ENCODE assay signal across 26 cellular contexts in the genomic region with DNA sequence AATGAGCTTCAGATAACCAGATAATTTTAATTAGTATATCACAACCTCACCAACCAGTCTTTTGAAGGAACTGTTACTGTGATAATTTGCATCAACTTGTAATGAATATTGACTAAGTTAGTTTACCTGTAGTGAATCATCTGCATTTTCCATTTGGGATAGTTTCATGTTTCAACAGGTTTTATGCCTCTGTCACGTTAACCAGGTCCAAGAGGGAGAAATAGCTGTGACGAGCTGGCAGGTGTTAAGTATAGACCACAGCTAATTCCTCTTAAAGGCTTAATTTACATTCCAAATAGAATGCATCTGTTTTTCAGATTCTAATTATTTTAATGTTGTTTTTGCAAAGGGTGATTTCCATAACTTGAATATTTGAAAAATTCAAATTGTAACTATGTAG.
DNase-seq lines count a peak whose midpoint lies in the region; ATAC-seq and TF ChIP-seq lines count a peak whose summit lies in the region.
"Had no signal": no experiment of that assay in that cellular context is flagged by ENCODE, and none has a peak within 500 bp of the region (broad histone marks: within the 10 kb centered on the region; RNA-seq: fewer than 3 reads in every experiment).

No MANE protein-coding gene starts in this region.

- no peaks in the 10 kb centered on the region for H3K36me3 Mint-ChIP-seq in MCF 10A (ENCODE audit: insufficient read depth, unreplicated experiment)
- H3K36me3 Mint-ChIP-seq: activated naive CD8-positive, alpha-beta T cell treated with anti-CD3 and anti-CD28 coated beads, Interleukin-2, amount 10 ng/mL, durations not matched to agents 7 days and 5 days; memory B cell had no signal

- POLR2A ChIA-PET in MCF 10A (lab: Yijun Ruan, JAX): interaction anchor here (0.6 to 1.2 kb wide), 7 partner anchors 10 to 1875 kb away, joined by 3 to 4 read pairs (median 3); no protein-coding TSS in a partner anchor

- no peak overlapping the region for H3K27ac ChIP-seq in breast epithelium
- no peak overlapping the region for H3K27ac ChIP-seq in RWPE2 (ENCODE audit: poor library complexity, severe bottlenecking)
- H3K27ac ChIP-seq: ascending aorta, gastrocnemius medialis, hepatocyte, SK-N-MC, spleen had no signal

- no TSS peak for BruUV-seq in MCF 10A (replicated peaks; lab: Mats Ljungman, UMichigan)

- no peak overlapping the region for H3K4me3 ChIP-seq in breast epithelium
- H3K4me3 ChIP-seq in RWPE2 (ENCODE audit: severe bottlenecking): no peak overlapping the region
- H3K4me3 ChIP-seq: ascending aorta, gastrocnemius medialis, hepatocyte, SK-N-MC, spleen had no signal

- H3K4me1 Mint-ChIP-seq in MCF 10A (ENCODE audit: insufficient read depth, unreplicated experiment): no peaks in the 10 kb centered on the region
- H3K4me1 Mint-ChIP-seq: activated naive CD8-positive, alpha-beta T cell treated with anti-CD3 and anti-CD28 coated beads, Interleukin-2, amount 10 ng/mL, durations not matched to agents 7 days and 5 days; memory B cell had no signal

- DNase-seq in MCF 10A (ENCODE audit: unreplicated experiment) (peak; percentile 22), breast epithelium (ENCODE audit: low spot score in 2 of 2) (no peak), NCI-H2171 treated with DMSO at 0.1 percent for 48 hours (lab: John Stamatoyannopoulos, UW) (peak; percentile 78), RWPE2 (ENCODE audit: low spot score) (no peak), GM19240 (ENCODE audit: insufficient read length, low spot score) (no peak), T-helper 9 cell (no peak), iPS-NIHi11 (ENCODE audit: low spot score) (no peak)
- DNase-seq: ACHN; activated CD4-positive, CD25-positive, alpha-beta regulatory T cell treated with anti-CD3 and anti-CD28 coated beads, Interleukin-2, amount 50 U/mL, for 72 hours; activated CD8-positive, alpha-beta T cell treated with anti-CD3 and anti-CD28 coated beads for 36 hours; activated naive CD8-positive, alpha-beta T cell treated with anti-CD3 and anti-CD28 coated beads, Interleukin-2, amount 10 ng/mL, durations not matched to agents 7 days and 5 days; BE2C; caudate nucleus; gastrocnemius medialis; Kasumi-1; MV-4-11; NCI-H1930; NCI-H524 treated with DMSO at 0.1 percent for 48 hours; right cardiac atrium; spleen; trophoblast cell had no signal

- H3K9me3 ChIP-seq in breast epithelium: no peaks in the 10 kb centered on the region
- H3K9me3 ChIP-seq in RWPE2 (ENCODE audit: severe bottlenecking): no peaks in the 10 kb centered on the region
- H3K9me3 ChIP-seq: ascending aorta, BE2C, gastrocnemius medialis, spleen had no signal

- H3K4me3 Mint-ChIP-seq in MCF 10A (ENCODE audit: unreplicated experiment): no peak overlapping the region
- H3K4me3 Mint-ChIP-seq: activated CD8-positive, alpha-beta T cell treated with anti-CD3 and anti-CD28 coated beads for 36 hours; activated naive CD8-positive, alpha-beta T cell treated with anti-CD3 and anti-CD28 coated beads, Interleukin-2, amount 10 ng/mL, durations not matched to agents 7 days and 5 days; memory B cell had no signal

- intact Hi-C loops in MCF 10A (cut with micrococcal nuclease) (no loop called here), breast epithelium (cut with DNase I; ENCODE audit: low total_unique reads) (no loop called here)

- H3K4me1 ChIP-seq in breast epithelium (no peaks in the 10 kb centered on the region), RWPE2 (ENCODE audit: insufficient read depth, poor library complexity, severe bottlenecking) (no peaks in the 10 kb centered on the region)
- H3K4me1 ChIP-seq: ascending aorta, BE2C, spleen had no signal

- H3K27ac Mint-ChIP-seq in MCF 10A (ENCODE audit: low read depth, unreplicated experiment): no peak overlapping the region
- H3K27ac Mint-ChIP-seq: activated CD8-positive, alpha-beta T cell treated with anti-CD3 and anti-CD28 coated beads for 36 hours; activated naive CD8-positive, alpha-beta T cell treated with anti-CD3 and anti-CD28 coated beads, Interleukin-2, amount 10 ng/mL, durations not matched to agents 7 days and 5 days; memory B cell had no signal

- CTCF ChIA-PET in MCF 10A (lab: Yijun Ruan, JAX): interaction anchor here (1.4 kb wide), 1 partner anchor 18 kb away, joined by 4 read pairs; no protein-coding TSS in a partner anchor

- H3K9me3 Mint-ChIP-seq in MCF 10A (ENCODE audit: unreplicated experiment): no peaks in the 10 kb centered on the region
- H3K9me3 Mint-ChIP-seq: activated CD8-positive, alpha-beta T cell treated with anti-CD3 and anti-CD28 coated beads for 36 hours; activated naive CD8-positive, alpha-beta T cell treated with anti-CD3 and anti-CD28 coated beads, Interleukin-2, amount 10 ng/mL, durations not matched to agents 7 days and 5 days; memory B cell had no signal

- TF ChIP-seq POLR2A in breast epithelium (IDR thresholded peaks at IDR 0.05): no peak

- no peaks in the 10 kb centered on the region for H3K27me3 Mint-ChIP-seq in MCF 10A (ENCODE audit: insufficient read depth, unreplicated experiment)

- ATAC-seq in RWPE2 (ENCODE audit: low read depth) (peak; percentile 50; the same call in 1 of the 3 replicates), HG03469 (IDR thresholded peaks at IDR 0.05; ENCODE audit: unreplicated experiment) (no peak)
- ATAC-seq: activated CD8-positive, alpha-beta T cell treated with anti-CD3 and anti-CD28 coated beads for 36 hours; gastrocnemius medialis; right cardiac atrium had no signal

- H3K36me3 ChIP-seq in breast epithelium (no peaks in the 10 kb centered on the region), RWPE2 (ENCODE audit: low read depth) (no peaks in the 10 kb centered on the region)
- H3K36me3 ChIP-seq: ascending aorta, BE2C, gastrocnemius medialis, spleen had no signal

- H3K27me3 ChIP-seq in breast epithelium: no peaks in the 10 kb centered on the region
- H3K27me3 ChIP-seq in RWPE2 (ENCODE audit: insufficient read depth, poor library complexity, severe bottlenecking): no peaks in the 10 kb centered on the region
- H3K27me3 ChIP-seq: ascending aorta, BE2C, gastrocnemius medialis, hepatocyte, spleen had no signal

- TF ChIP-seq CTCF in MCF 10A (IDR thresholded peaks at IDR 0.05; ENCODE audit: unreplicated experiment) (no peak), breast epithelium (IDR thresholded peaks at IDR 0.05) (no peak), RWPE2 (IDR thresholded peaks at IDR 0.05; ENCODE audit: poor library complexity, severe bottlenecking) (no peak)

Comparison
In these comparisons a context has a peak if more than half of its experiments do, and no peak if none do; other contexts are left out.
1. DNase-seq: peak in MCF 10A (single experiment) and NCI-H2171 treated with DMSO at 0.1 percent for 48 hours (single experiment); none in breast epithelium (0 of 2), RWPE2 (single experiment), GM19240 (single experiment), T-helper 9 cell (single experiment) and iPS-NIHi11 (single experiment).